Comparison of ENCODE assay signal across 11 cellular contexts in the genomic region with DNA sequence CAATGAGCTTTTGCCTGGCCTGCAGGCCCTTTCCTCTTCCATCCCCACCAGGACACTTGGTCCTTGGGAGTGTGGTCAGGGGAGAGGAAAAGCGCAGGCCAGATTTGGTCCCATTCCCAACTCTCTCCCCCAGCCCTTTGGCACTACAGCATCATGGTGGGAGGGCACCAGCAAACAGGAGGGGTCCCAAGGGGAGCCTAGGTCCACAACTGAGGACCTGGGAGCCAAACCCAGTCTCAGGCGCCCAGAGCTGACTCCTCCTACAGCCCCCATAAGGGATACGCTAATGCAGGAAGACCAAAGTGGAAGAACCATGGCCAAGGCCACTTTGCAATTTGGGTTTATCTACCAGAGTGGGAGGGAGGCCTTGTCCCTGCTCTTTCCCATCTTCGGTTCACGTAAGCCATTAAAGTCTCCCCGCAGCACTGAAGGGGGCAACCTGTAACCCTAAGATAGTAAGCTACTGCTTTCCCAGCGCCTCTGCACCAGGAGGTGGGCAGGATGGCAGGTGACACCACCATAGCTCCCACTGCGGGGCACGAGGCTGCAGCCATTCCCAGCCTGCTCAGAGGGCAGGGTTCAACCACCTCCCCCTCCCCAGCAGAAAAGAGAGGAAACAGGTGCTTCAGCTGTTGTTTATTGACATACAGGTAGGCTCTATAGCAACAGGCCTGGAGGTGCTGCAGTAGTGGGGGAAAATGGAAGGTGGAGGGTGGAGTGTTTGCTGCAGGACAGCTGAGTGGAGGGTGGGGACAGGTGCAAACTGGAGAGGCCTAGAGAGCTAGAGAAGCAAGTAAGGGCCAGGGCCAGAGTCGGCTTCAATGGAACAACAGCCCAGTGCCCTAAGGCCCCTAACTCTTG. TPM values are rescaled to one million over a fixed set of nuclear protein-coding genes. Genes with fewer than 3 reads are reported as not detected.
A peak's percentile ranks its signal among the peaks of the same experiment; 100 is the strongest.
DNase-seq lines count a peak whose midpoint lies in the region; ATAC-seq and TF ChIP-seq lines count a peak whose summit lies in the region.
"Had no signal": no experiment of that assay in that cellular context is flagged by ENCODE, and none has a peak within 500 bp of the region (broad histone marks: within the 10 kb centered on the region; RNA-seq: fewer than 3 reads in every experiment).

No MANE protein-coding gene starts in this region.

- 95% methylated on average over 9 of the region's 10 CpGs for WGBS in HUES64
- WGBS in prostate gland, result 79% methylated on average over 10 of the region's 10 CpGs

- H3K79me2 ChIP-seq in neural progenitor cell (ENCODE audit: low read depth), result no peaks in the 10 kb centered on the region

- peaks cover 13% of the 10 kb centered on the region for H3K27me3 Mint-ChIP-seq in T-helper 17 cell
- H3K27me3 Mint-ChIP-seq in neural progenitor cell (ENCODE audit: insufficient read depth, low read depth), result peaks cover 25% of the 10 kb centered on the region

- H3K27ac ChIP-seq in HUES64 (ENCODE audit: low read depth, low read length), result no peak overlapping the region
- no peak overlapping the region for H3K27ac ChIP-seq in neural progenitor cell
- no peak overlapping the region for H3K27ac ChIP-seq in prostate gland

- H3K4me1 Mint-ChIP-seq in T-helper 17 cell (peaks cover 17% of the 10 kb centered on the region), neural progenitor cell (peaks cover 8% of the 10 kb centered on the region)

- peaks cover 53% of the 10 kb centered on the region for H3F3A ChIP-seq in neural progenitor cell (ENCODE audit: low read depth)

- H3K4me3 Mint-ChIP-seq in T-helper 17 cell (no peak overlapping the region), neural progenitor cell (peak overlapping the region; percentile 80)

- no peak for TF ChIP-seq POLR2A in prostate gland (IDR thresholded peaks at IDR 0.05)

- ATAC-seq in T-helper 17 cell (peak; percentile 10), GM19328 (IDR thresholded peaks at IDR 0.05; ENCODE audit: unreplicated experiment) (no peak)

- 0 out of 2 replicates have a peak, but pooled peaks cover 6% of the 10 kb centered on the region for H3K4me1 ChIP-seq in HUES64 (ENCODE audit: insufficient read depth, low read length)
- H3K4me1 ChIP-seq in neural progenitor cell, result peaks cover 8% of the 10 kb centered on the region
- H3K4me1 ChIP-seq in prostate gland (replicated peaks), result no peaks in the 10 kb centered on the region

- H3K4me3 ChIP-seq in HUES64 (ENCODE audit: low read length) (peak overlapping the region; percentile 42; the same call in 1 of the 2 replicates), neural progenitor cell (no peak overlapping the region), prostate gland (no peak overlapping the region)

- H2AFZ ChIP-seq in neural progenitor cell (replicated peaks), result no peak overlapping the region

- H3K27ac Mint-ChIP-seq in T-helper 17 cell (no peak overlapping the region), neural progenitor cell (no peak overlapping the region)

- H3K36me3 Mint-ChIP-seq in T-helper 17 cell (ENCODE audit: low read depth) (peaks cover 6% of the 10 kb centered on the region), neural progenitor cell (peaks cover 31% of the 10 kb centered on the region)

- DNase-seq in NCI-H82 (lab: John Stamatoyannopoulos, UW) (peak; percentile 65), NCI-H82 treated with DMSO at 0.1 percent for 48 hours (lab: John Stamatoyannopoulos, UW; ENCODE audit: unreplicated experiment) (no peak), T-helper 17 cell (no peak), neural progenitor cell (ENCODE audit: low spot score) (no peak), prostate gland (ENCODE audit: low spot score) (no peak), NCI-H128 (lab: John Stamatoyannopoulos, UW; ENCODE audit: unreplicated experiment) (no peak)

- no peak overlapping the region for H3K9ac ChIP-seq in HUES64 (ENCODE audit: low read depth, low read length)
- no peak overlapping the region for H3K9ac ChIP-seq in neural progenitor cell
- H3K9ac ChIP-seq: SK-N-SH had no signal

- H3K9me3 Mint-ChIP-seq in neural progenitor cell, result peaks cover 2% of the 10 kb centered on the region

- H4K20me1 ChIP-seq in neural progenitor cell (ENCODE audit: low read depth), result peaks cover 76% of the 10 kb centered on the region

- H3K4me2 ChIP-seq in neural progenitor cell, result no peak overlapping the region
- H3K4me2 ChIP-seq: SK-N-SH had no signal

- no peak for TF ChIP-seq CTCF in neural progenitor cell (IDR thresholded peaks at IDR 0.05)
- no peak for TF ChIP-seq CTCF in prostate gland (IDR thresholded peaks at IDR 0.05)

- H3K9me3 ChIP-seq in HUES64 (ENCODE audit: insufficient read depth, low read depth, low read length) (no peaks in the 10 kb centered on the region), T-helper 17 cell (ENCODE audit: control insufficient read depth, low read length, poor library complexity, severe bottlenecking) (no peaks in the 10 kb centered on the region), neural progenitor cell (ENCODE audit: low read depth) (no peaks in the 10 kb centered on the region), prostate gland (no peaks in the 10 kb centered on the region)
- H3K9me3 ChIP-seq: breast epithelium, SK-N-SH had no signal

- H3K27me3 ChIP-seq in HUES64 (ENCODE audit: insufficient read depth, low read length) (peaks cover 32% of the 10 kb centered on the region), neural progenitor cell (peaks cover 59% of the 10 kb centered on the region), prostate gland (replicated peaks; ENCODE audit: insufficient read depth) (no peaks in the 10 kb centered on the region)
- H3K27me3 ChIP-seq: breast epithelium had no signal

- H3K36me3 ChIP-seq in HUES64 (ENCODE audit: insufficient read depth, low read length), result peaks cover 52% of the 10 kb centered on the region
- peaks cover 6% of the 10 kb centered on the region for H3K36me3 ChIP-seq in neural progenitor cell
- peaks cover 13 to 16% of the 10 kb centered on the region in 2 donors for H3K36me3 ChIP-seq in prostate gland

- intact Hi-C loops in prostate gland (cut with DNase I), result loop anchor here (5.0 kb wide), 1 partner anchor 34 kb away; a partner anchor contains a TSS

RNA-seq across cellular contexts. Expression of a gene that starts 1.1 kb away (rescaled TPM):
- polyA plus RNA-seq in HUES64 (2013, experiment 1 of 2), result 0.15 TPM
- 1.0 TPM for polyA plus RNA-seq in HUES64 (2013, experiment 2 of 2)
- total RNA-seq in T-helper 17 cell (not detected), neural progenitor cell (ENCODE audit: low replicate concordance) (0.40 and 0.43 TPM in 2 replicates), prostate gland (1 to 10 TPM; 4.3 to 6.4 TPM)
- total RNA-seq: left ventricle myocardium superior had no signal

RNA-seq across cellular contexts. Expression of a gene that starts 32.4 kb away (rescaled TPM):
- 711 TPM for polyA plus RNA-seq in HUES64 (2013, experiment 1 of 2)
- polyA plus RNA-seq in HUES64 (2013, experiment 2 of 2), result 828 TPM
- total RNA-seq in T-helper 17 cell, result 100 to 1,000 TPM; 343 to 428 TPM
- total RNA-seq in neural progenitor cell (ENCODE audit: low replicate concordance), result 1,033 and 1,163 TPM in 2 replicates
- total RNA-seq in prostate gland, result 100 to 1,000 TPM; 470 to 513 TPM
